1 cellular context compared by ENCODE assay signal in genomic region chr4:67714955-67715354, GRCh38.
TF ChIP-seq lines count a peak whose summit lies in the region.

No MANE protein-coding gene starts in this region.

TF ChIP-seq in GM23338, 12 proteins besides CTCF, POLR2A, EP300 and RAD21:
- TF ChIP-seq EZH2phosphoT487 (IDR thresholded peaks at IDR 0.05; ENCODE audit: unreplicated experiment) (no peak), ZNF114 (CRISPR knock-in tag; IDR thresholded peaks at IDR 0.05) (no peak), EZH2 (IDR thresholded peaks at IDR 0.05; ENCODE audit: low read depth, unreplicated experiment) (no peak), REST (IDR thresholded peaks at IDR 0.05; ENCODE audit: unreplicated experiment) (no peak), POLR2AphosphoS5 (IDR thresholded peaks at IDR 0.05; ENCODE audit: low read depth) (no peak), ZNF331 (CRISPR knock-in tag; IDR thresholded peaks at IDR 0.05; ENCODE audit: low read depth) (no peak), STAT1 (IDR thresholded peaks at IDR 0.05; ENCODE audit: unreplicated experiment) (no peak), JUNB (IDR thresholded peaks at IDR 0.05; ENCODE audit: unreplicated experiment) (no peak), NANOG (IDR thresholded peaks at IDR 0.05; ENCODE audit: borderline replicate concordance) (no peak)
- TF ChIP-seq, protein P1, sequence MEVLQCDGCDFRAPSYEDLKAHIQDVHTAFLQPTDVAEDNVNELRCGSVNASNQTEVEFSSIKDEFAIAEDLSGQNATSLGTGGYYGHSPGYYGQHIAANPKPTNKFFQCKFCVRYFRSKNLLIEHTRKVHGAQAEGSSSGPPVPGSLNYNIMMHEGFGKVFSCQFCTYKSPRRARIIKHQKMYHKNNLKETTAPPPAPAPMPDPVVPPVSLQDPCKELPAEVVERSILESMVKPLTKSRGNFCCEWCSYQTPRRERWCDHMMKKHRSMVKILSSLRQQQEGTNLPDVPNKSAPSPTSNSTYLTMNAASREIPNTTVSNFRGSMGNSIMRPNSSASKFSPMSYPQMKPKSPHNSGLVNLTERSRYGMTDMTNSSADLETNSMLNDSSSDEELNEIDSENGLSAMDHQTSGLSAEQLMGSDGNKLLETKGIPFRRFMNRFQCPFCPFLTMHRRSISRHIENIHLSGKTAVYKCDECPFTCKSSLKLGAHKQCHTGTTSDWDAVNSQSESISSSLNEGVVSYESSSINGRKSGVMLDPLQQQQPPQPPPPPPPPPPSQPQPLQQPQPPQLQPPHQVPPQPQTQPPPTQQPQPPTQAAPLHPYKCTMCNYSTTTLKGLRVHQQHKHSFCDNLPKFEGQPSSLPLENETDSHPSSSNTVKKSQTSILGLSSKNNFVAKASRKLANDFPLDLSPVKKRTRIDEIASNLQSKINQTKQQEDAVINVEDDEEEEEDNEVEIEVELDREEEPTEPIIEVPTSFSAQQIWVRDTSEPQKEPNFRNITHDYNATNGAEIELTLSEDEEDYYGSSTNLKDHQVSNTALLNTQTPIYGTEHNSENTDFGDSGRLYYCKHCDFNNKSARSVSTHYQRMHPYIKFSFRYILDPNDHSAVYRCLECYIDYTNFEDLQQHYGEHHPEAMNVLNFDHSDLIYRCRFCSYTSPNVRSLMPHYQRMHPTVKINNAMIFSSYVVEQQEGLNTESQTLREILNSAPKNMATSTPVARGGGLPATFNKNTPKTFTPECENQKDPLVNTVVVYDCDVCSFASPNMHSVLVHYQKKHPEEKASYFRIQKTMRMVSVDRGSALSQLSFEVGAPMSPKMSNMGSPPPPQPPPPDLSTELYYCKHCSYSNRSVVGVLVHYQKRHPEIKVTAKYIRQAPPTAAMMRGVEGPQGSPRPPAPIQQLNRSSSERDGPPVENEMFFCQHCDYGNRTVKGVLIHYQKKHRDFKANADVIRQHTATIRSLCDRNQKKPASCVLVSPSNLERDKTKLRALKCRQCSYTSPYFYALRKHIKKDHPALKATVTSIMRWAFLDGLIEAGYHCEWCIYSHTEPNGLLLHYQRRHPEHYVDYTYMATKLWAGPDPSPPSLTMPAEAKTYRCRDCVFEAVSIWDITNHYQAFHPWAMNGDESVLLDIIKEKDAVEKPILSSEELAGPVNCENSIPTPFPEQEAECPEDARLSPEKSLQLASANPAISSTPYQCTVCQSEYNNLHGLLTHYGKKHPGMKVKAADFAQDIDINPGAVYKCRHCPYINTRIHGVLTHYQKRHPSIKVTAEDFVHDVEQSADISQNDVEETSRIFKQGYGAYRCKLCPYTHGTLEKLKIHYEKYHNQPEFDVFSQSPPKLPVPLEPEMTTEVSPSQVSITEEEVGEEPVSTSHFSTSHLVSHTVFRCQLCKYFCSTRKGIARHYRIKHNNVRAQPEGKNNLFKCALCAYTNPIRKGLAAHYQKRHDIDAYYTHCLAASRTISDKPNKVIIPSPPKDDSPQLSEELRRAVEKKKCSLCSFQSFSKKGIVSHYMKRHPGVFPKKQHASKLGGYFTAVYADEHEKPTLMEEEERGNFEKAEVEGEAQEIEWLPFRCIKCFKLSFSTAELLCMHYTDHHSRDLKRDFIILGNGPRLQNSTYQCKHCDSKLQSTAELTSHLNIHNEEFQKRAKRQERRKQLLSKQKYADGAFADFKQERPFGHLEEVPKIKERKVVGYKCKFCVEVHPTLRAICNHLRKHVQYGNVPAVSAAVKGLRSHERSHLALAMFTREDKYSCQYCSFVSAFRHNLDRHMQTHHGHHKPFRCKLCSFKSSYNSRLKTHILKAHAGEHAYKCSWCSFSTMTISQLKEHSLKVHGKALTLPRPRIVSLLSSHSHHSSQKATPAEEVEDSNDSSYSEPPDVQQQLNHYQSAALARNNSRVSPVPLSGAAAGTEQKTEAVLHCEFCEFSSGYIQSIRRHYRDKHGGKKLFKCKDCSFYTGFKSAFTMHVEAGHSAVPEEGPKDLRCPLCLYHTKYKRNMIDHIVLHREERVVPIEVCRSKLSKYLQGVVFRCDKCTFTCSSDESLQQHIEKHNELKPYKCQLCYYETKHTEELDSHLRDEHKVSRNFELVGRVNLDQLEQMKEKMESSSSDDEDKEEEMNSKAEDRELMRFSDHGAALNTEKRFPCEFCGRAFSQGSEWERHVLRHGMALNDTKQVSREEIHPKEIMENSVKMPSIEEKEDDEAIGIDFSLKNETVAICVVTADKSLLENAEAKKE (CRISPR knock-in tag; IDR thresholded peaks at IDR 0.05): no peak
